Comparison of ENCODE assay signal across 1 cellular context in the genomic region with DNA sequence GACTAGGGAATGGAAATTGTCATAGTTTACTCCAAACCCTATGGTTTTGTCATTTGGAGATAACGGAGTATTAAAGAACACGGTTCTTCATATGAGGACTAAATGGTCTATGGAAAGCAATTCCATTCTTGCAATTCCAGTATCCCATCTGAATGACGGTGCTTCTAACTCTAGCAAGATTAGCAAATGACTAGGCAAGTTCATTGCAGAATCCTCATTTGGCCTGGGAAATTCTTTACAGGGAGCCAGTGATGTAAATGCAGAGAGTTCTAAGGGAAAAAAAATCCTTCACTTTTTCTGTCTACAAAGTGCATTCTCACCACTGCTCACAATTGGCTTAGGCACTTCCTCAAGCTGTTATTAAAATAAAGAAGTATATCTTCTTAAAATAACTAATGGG.
TF ChIP-seq lines count a peak whose summit lies in the region.

No MANE protein-coding gene starts in this region.

TF ChIP-seq in SK-N-SH treated with all-trans-retinoic acid at 6 μM for 48 hours, 23 proteins besides CTCF, POLR2A, EP300 and RAD21 (continued from another document):
- TF ChIP-seq ESRRG (CRISPR knock-in tag; IDR thresholded peaks at IDR 0.05) = no peak
- TF ChIP-seq ARNTL (CRISPR knock-in tag; IDR thresholded peaks at IDR 0.05; ENCODE audit: borderline replicate concordance, low read depth) = no peak
- no peak for TF ChIP-seq ZNF565 (CRISPR knock-in tag; conservative IDR thresholded peaks at IDR 0.05; ENCODE audit: low read depth)
- no peak for TF ChIP-seq GLIS3 (CRISPR knock-in tag; IDR thresholded peaks at IDR 0.05)
- TF ChIP-seq, protein P1, sequence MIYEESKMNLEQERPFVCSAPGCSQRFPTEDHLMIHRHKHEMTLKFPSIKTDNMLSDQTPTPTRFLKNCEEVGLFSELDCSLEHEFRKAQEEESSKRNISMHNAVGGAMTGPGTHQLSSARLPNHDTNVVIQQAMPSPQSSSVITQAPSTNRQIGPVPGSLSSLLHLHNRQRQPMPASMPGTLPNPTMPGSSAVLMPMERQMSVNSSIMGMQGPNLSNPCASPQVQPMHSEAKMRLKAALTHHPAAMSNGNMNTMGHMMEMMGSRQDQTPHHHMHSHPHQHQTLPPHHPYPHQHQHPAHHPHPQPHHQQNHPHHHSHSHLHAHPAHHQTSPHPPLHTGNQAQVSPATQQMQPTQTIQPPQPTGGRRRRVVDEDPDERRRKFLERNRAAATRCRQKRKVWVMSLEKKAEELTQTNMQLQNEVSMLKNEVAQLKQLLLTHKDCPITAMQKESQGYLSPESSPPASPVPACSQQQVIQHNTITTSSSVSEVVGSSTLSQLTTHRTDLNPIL (CRISPR knock-in tag; IDR thresholded peaks at IDR 0.05; ENCODE audit: low read depth) = no peak
- no peak for TF ChIP-seq SNAI2 (CRISPR knock-in tag; IDR thresholded peaks at IDR 0.05)
- TF ChIP-seq RARB (CRISPR knock-in tag; IDR thresholded peaks at IDR 0.05) = no peak
- TF ChIP-seq, protein P2, sequence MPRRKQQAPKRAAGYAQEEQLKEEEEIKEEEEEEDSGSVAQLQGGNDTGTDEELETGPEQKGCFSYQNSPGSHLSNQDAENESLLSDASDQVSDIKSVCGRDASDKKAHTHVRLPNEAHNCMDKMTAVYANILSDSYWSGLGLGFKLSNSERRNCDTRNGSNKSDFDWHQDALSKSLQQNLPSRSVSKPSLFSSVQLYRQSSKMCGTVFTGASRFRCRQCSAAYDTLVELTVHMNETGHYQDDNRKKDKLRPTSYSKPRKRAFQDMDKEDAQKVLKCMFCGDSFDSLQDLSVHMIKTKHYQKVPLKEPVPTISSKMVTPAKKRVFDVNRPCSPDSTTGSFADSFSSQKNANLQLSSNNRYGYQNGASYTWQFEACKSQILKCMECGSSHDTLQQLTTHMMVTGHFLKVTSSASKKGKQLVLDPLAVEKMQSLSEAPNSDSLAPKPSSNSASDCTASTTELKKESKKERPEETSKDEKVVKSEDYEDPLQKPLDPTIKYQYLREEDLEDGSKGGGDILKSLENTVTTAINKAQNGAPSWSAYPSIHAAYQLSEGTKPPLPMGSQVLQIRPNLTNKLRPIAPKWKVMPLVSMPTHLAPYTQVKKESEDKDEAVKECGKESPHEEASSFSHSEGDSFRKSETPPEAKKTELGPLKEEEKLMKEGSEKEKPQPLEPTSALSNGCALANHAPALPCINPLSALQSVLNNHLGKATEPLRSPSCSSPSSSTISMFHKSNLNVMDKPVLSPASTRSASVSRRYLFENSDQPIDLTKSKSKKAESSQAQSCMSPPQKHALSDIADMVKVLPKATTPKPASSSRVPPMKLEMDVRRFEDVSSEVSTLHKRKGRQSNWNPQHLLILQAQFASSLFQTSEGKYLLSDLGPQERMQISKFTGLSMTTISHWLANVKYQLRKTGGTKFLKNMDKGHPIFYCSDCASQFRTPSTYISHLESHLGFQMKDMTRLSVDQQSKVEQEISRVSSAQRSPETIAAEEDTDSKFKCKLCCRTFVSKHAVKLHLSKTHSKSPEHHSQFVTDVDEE (CRISPR knock-in tag; IDR thresholded peaks at IDR 0.05) = no peak
- no peak for TF ChIP-seq ZC3H10 (CRISPR knock-in tag; IDR thresholded peaks at IDR 0.05)
- no peak for TF ChIP-seq CSDC2 (CRISPR knock-in tag; IDR thresholded peaks at IDR 0.05)
TF ChIP-seq in SK-N-SH treated with all-trans-retinoic acid at 6 μM for 48 hours: peak in this region for 0.
